ENCODE assay signal across 8 cellular contexts in the genomic region with DNA sequence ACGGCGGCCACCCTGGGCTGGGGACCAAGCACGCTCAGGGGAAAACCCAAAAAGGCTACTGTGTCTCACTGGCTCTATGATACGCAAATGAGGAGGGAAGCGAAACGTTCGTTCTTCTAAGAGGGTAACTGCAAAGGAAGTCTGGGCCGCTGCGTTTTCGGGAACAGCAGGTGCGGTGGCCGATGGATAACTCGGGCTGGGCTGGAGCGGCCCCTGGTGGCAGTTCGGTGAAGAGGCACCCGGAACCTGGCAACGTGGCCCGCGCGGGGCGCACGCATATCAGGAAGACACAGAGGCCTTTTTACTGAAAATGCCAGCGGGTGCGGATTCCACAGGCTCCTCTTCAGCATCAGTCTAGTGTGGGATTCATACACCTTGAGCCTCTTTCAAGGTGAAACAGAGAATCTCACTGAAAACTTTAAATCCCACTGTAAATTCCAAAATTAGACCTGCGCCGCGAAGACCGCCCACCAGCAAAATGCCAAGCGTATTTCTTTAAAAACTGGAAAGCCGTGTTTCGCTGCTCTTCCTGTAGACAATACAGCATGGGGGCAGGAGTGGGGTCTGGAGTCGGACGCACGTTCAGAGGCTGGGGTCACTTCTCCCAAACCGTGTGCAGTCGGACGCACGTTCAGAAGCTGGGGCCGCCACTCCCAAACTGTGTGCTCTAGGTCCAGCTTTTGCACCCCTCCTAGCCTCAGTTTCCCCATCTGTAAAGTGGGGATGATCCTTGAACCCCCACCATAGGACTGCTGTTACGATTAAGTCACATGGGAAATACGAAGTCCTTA. TPM values are rescaled to one million over a fixed set of nuclear protein-coding genes. Genes with fewer than 3 reads are reported as not detected.
DNase-seq lines count a peak whose midpoint lies in the region; ATAC-seq and TF ChIP-seq lines count a peak whose summit lies in the region.

No MANE protein-coding gene starts in this region.

- CTCF ChIA-PET in RWPE1 (lab: Yijun Ruan, JAX): interaction anchor here (0.6 kb wide), 2 partner anchors 835 to 866 kb away, joined by 3 read pairs; no protein-coding TSS in a partner anchor

- TF ChIP-seq CTCF in RWPE1 (conservative IDR thresholded peaks at IDR 0.05; ENCODE audit: low read depth) (peak; percentile 98), fibroblast of villous mesenchyme (IDR thresholded peaks at IDR 0.05; ENCODE audit: insufficient read depth, low read depth, low read length) (peak; percentile 98), neural progenitor cell (IDR thresholded peaks at IDR 0.05) (peak; percentile 99), stomach (IDR thresholded peaks at IDR 0.05) (peak in 6 of 7 experiments; percentile 90 to 100 (median 96))

- intact Hi-C loops in stomach (cut with DNase I; ENCODE audit: low total_unique reads): no loop called here

- H3K4me2 ChIP-seq in neural progenitor cell: peak overlapping the region; percentile 66

- H3K27ac Mint-ChIP-seq in activated T-helper 17 cell treated with anti-CD3 and anti-CD28 coated beads, Interleukin-2, amount 50 U/mL, for 72 hours: peak overlapping the region; percentile 51
- H3K27ac Mint-ChIP-seq in neural progenitor cell: peak overlapping the region; percentile 16

- DNase-seq in HCEC 1CT (peak; percentile 81), LoVo (ENCODE audit: low spot score) (peak; percentile 92), RWPE1 (ENCODE audit: low spot score) (peak; percentile 89), fibroblast of villous mesenchyme (ENCODE audit: low read depth) (peak; percentile 71), neural progenitor cell (ENCODE audit: low spot score) (peak; percentile 95), stomach (peak; percentile 93)

- H3K36me3 Mint-ChIP-seq in activated T-helper 17 cell treated with anti-CD3 and anti-CD28 coated beads, Interleukin-2, amount 50 U/mL, for 72 hours (ENCODE audit: low read depth): no peaks in the 10 kb centered on the region
- H3K36me3 Mint-ChIP-seq in neural progenitor cell: no peaks in the 10 kb centered on the region

- H3K4me1 ChIP-seq in ES-I3 (ENCODE audit: insufficient read depth, low read length): no peaks in the 10 kb centered on the region
- H3K4me1 ChIP-seq in neural progenitor cell: no peaks in the 10 kb centered on the region
- H3K4me1 ChIP-seq in stomach: peaks cover 9 to 11% (median 9%) of the 10 kb centered on the region in 4 donors

- H3K36me3 ChIP-seq in ES-I3 (ENCODE audit: insufficient read depth, low read length): no peaks in the 10 kb centered on the region
- H3K36me3 ChIP-seq in neural progenitor cell: no peaks in the 10 kb centered on the region
- no peaks in the 10 kb centered on the region for H3K36me3 ChIP-seq in stomach

- peaks cover 4% of the 10 kb centered on the region for H3K27me3 Mint-ChIP-seq in activated T-helper 17 cell treated with anti-CD3 and anti-CD28 coated beads, Interleukin-2, amount 50 U/mL, for 72 hours
- peaks cover 21% of the 10 kb centered on the region for H3K27me3 Mint-ChIP-seq in neural progenitor cell (ENCODE audit: insufficient read depth, low read depth)

- TF ChIP-seq POLR2A in stomach (IDR thresholded peaks at IDR 0.05): no peak

- H3K4me1 Mint-ChIP-seq in activated T-helper 17 cell treated with anti-CD3 and anti-CD28 coated beads, Interleukin-2, amount 50 U/mL, for 72 hours: peaks cover 5% of the 10 kb centered on the region
- H3K4me1 Mint-ChIP-seq in neural progenitor cell: peaks cover 8% of the 10 kb centered on the region

- H3K9me3 Mint-ChIP-seq in activated T-helper 17 cell treated with anti-CD3 and anti-CD28 coated beads, Interleukin-2, amount 50 U/mL, for 72 hours: no peaks in the 10 kb centered on the region
- no peaks in the 10 kb centered on the region for H3K9me3 Mint-ChIP-seq in neural progenitor cell

- peak overlapping the region; percentile 77 for H2AFZ ChIP-seq in neural progenitor cell (replicated peaks)

- ATAC-seq in activated T-helper 17 cell treated with anti-CD3 and anti-CD28 coated beads, Interleukin-2, amount 50 U/mL, for 72 hours (replicated peaks): peak; percentile 98

- TF ChIP-seq EP300 in stomach (IDR thresholded peaks at IDR 0.05): no peak

- H3K79me2 ChIP-seq in neural progenitor cell (ENCODE audit: low read depth): no peaks in the 10 kb centered on the region

- H3K4me3 ChIP-seq in fibroblast of villous mesenchyme (ENCODE audit: low read depth, low read length): no peak overlapping the region
- H3K4me3 ChIP-seq in neural progenitor cell: peak overlapping the region; percentile 17
- H3K4me3 ChIP-seq in stomach: peak overlapping the region; percentile 6 to 36 (median 26)

- 31 to 40% (median 36%) methylated on average over 36 to 41 of the region's 41 CpGs for WGBS in stomach, 5 donors

- POLR2A ChIA-PET in RWPE1 (lab: Yijun Ruan, JAX; ENCODE audit: low non-redundant PET): no interaction called here

- peak overlapping the region; percentile 59 for H3K4me3 Mint-ChIP-seq in activated T-helper 17 cell treated with anti-CD3 and anti-CD28 coated beads, Interleukin-2, amount 50 U/mL, for 72 hours
- peak overlapping the region; percentile 62 for H3K4me3 Mint-ChIP-seq in neural progenitor cell

- peak overlapping the region; percentile 15; the same call in 1 of the 2 replicates for H3K9ac ChIP-seq in ES-I3 (ENCODE audit: low read depth, low read length)
- H3K9ac ChIP-seq in neural progenitor cell: no peak overlapping the region

- no peaks in the 10 kb centered on the region for H4K20me1 ChIP-seq in neural progenitor cell (ENCODE audit: low read depth)

- H3K27me3 ChIP-seq in neural progenitor cell (peaks cover 12% of the 10 kb centered on the region), stomach (peaks cover 0 to 28% (median 5%) of the 10 kb centered on the region in 3 donors)

- H3F3A ChIP-seq in neural progenitor cell (ENCODE audit: low read depth): peaks cover 4% of the 10 kb centered on the region

- H3K27ac ChIP-seq in RWPE1 (no peak overlapping the region), neural progenitor cell (no peak overlapping the region), stomach (no peak overlapping the region)

- H3K9me3 ChIP-seq in ES-I3 (ENCODE audit: control insufficient read depth, insufficient read depth, low read length) (no peaks in the 10 kb centered on the region), neural progenitor cell (ENCODE audit: low read depth) (no peaks in the 10 kb centered on the region), stomach (no peaks in the 10 kb centered on the region)

RNA-seq across cellular contexts. Expression of a gene that starts 44.4 kb away (rescaled TPM):
- 10 to 100 TPM; 70.7 to 95.7 TPM for total RNA-seq in activated T-helper 17 cell treated with anti-CD3 and anti-CD28 coated beads, Interleukin-2, amount 50 U/mL, for 72 hours
- 166 and 169 TPM in 2 replicates for total RNA-seq in fibroblast of villous mesenchyme
- total RNA-seq in neural progenitor cell (ENCODE audit: low replicate concordance): 234 and 329 TPM in 2 replicates
- 100 to 1,000 TPM in 3 of 5 donors, 10 to 100 TPM in 2; 82.1 to 879 (median 188) TPM for total RNA-seq in stomach
- 10 to 100 TPM; 34.4 to 76.8 (median 63.4) TPM for polyA plus RNA-seq in stomach
